8 cellular contexts compared by ENCODE assay signal in genomic region chr14:91494395-91495065, GRCh38. TPM values are rescaled to one million over a fixed set of nuclear protein-coding genes. Genes with fewer than 3 reads are reported as not detected.
DNase-seq lines count a peak whose midpoint lies in the region; ATAC-seq and TF ChIP-seq lines count a peak whose summit lies in the region.
"Not testable (repeated sequence)": the region's sequence is repeated elsewhere in the genome, so short reads cannot be mapped to it uniquely, and the experiment has no call there.

No MANE protein-coding gene starts in this region.

- POLR2A ChIA-PET in CD4-positive, alpha-beta T cell (lab: Charles Lee) = interaction anchor here (1.7 kb wide), 1 partner anchor 15 kb away, joined by 5 read pairs; no protein-coding TSS in a partner anchor
- POLR2A ChIA-PET in OCI-LY7 (lab: Charles Lee) = interaction anchor here (1.0 to 3.1 kb wide), 4 partner anchors 10 to 16 kb away, joined by 3 to 17 read pairs (median 4); partner anchors contain the start of gene PPP4R3A
- POLR2A ChIA-PET in activated CD4-positive, alpha-beta T cell treated with anti-CD3 and anti-CD28 coated beads, Interleukin-2, amount 10 ng/mL, durations not matched to agents 7 days and 5 days (lab: Charles Lee) = interaction anchor here (0.6 kb wide), 1 partner anchor 1165 kb away, joined by 3 read pairs; no protein-coding TSS in a partner anchor

- intact Hi-C loops in CD4-positive, alpha-beta T cell (cut with DNase I, micrococcal nuclease); OCI-LY7 (cut with micrococcal nuclease; ENCODE audit: unreplicated experiment): not testable (repeated sequence)

- CTCF ChIA-PET in CD4-positive, alpha-beta T cell (lab: Charles Lee); OCI-LY7 (lab: Charles Lee; ENCODE audit: unreplicated experiment): not testable (repeated sequence)
- CTCF ChIA-PET in activated CD4-positive, alpha-beta T cell treated with anti-CD3 and anti-CD28 coated beads, Interleukin-2, amount 10 ng/mL, durations not matched to agents 7 days and 5 days (lab: Charles Lee) = interaction anchor here (1.0 to 1.3 kb wide), 2 partner anchors 13 to 417 kb away, joined by 3 read pairs; no protein-coding TSS in a partner anchor

- H3K27ac Mint-ChIP-seq in CD4-positive, alpha-beta T cell = peak overlapping the region; percentile 82
- H3K27ac Mint-ChIP-seq in activated CD4-positive, alpha-beta T cell treated with anti-CD3 and anti-CD28 coated beads, Interleukin-2, amount 10 ng/mL, durations not matched to agents 7 days and 5 days = not testable (repeated sequence)
- H3K27ac Mint-ChIP-seq in activated naive CD4-positive, alpha-beta T cell treated with anti-CD3 and anti-CD28 coated beads, Interleukin-2, amount 50 U/mL, for 72 hours = peak overlapping the region; percentile 60 to 79

- H3K36me3 ChIP-seq in OCI-LY7 (ENCODE audit: insufficient read depth, low read length) = peaks cover 59% of the 10 kb centered on the region

- not testable (repeated sequence) for H3K9me3 Mint-ChIP-seq in CD4-positive, alpha-beta T cell; activated CD4-positive, alpha-beta T cell treated with anti-CD3 and anti-CD28 coated beads, Interleukin-2, amount 10 ng/mL, durations not matched to agents 7 days and 5 days; activated naive CD4-positive, alpha-beta T cell treated with anti-CD3 and anti-CD28 coated beads, Interleukin-2, amount 50 U/mL, for 72 hours

- H3K4me3 ChIP-seq in OCI-LY7 (ENCODE audit: low read depth, low read length, poor library complexity, severe bottlenecking) = peak overlapping the region; percentile 62

- not testable (repeated sequence) for H3K9me3 ChIP-seq in CD4-positive, alpha-beta T cell (ENCODE audit: control insufficient read depth, low read length); OCI-LY7 (ENCODE audit: low read length)

- H2AFZ ChIP-seq in OCI-LY7 (ENCODE audit: low read length) = not testable (repeated sequence)

- H4K20me1 ChIP-seq in OCI-LY7 (ENCODE audit: insufficient read depth, low read length) = peaks cover 31% of the 10 kb centered on the region

- H3K4me2 ChIP-seq in OCI-LY7 (ENCODE audit: low read length) = peak overlapping the region; percentile 88

- H3K9me2 ChIP-seq in OCI-LY7 (ENCODE audit: insufficient read depth, low read length) = not testable (repeated sequence)

- DNase-seq in CD4-positive, alpha-beta T cell; activated naive CD4-positive, alpha-beta T cell treated with anti-CD3 and anti-CD28 coated beads, Interleukin-2, amount 50 U/mL, for 72 hours (ENCODE audit: low spot score in 2 of 2): not testable (repeated sequence)
- DNase-seq in OCI-LY7 (ENCODE audit: low spot score) (peak; percentile 26), kidney tubule cell (ENCODE audit: low spot score) (peak; percentile 23)
- peak; percentile 12 for DNase-seq in activated CD4-positive, alpha-beta T cell treated with anti-CD3 and anti-CD28 coated beads, Interleukin-2, amount 10 ng/mL, durations not matched to agents 7 days and 5 days
- DNase-seq in stimulated activated CD4-positive, alpha-beta T cell treated with anti-CD3 and anti-CD28 coated beads, Interleukin-15, amount 100 ng/mL, for 24 hours = peak; percentile 23

- peak; percentile 50 for ATAC-seq in CD4-positive, alpha-beta T cell (ENCODE audit: poor library complexity)
- ATAC-seq in GM18868 (IDR thresholded peaks at IDR 0.05; ENCODE audit: unreplicated experiment) (peak; percentile 44), HG03378 (IDR thresholded peaks at IDR 0.05; ENCODE audit: unreplicated experiment) (peak; percentile 42)
- ATAC-seq in activated naive CD4-positive, alpha-beta T cell treated with anti-CD3 and anti-CD28 coated beads, Interleukin-2, amount 50 U/mL, for 72 hours = peak; percentile 73 to 87

- H3K4me1 ChIP-seq in OCI-LY7 (ENCODE audit: insufficient read depth, low read length, poor library complexity, severe bottlenecking) = peaks cover 76% of the 10 kb centered on the region

- H3K4me1 Mint-ChIP-seq in CD4-positive, alpha-beta T cell (ENCODE audit: low read depth) = peaks cover 69% of the 10 kb centered on the region
- H3K4me1 Mint-ChIP-seq in activated CD4-positive, alpha-beta T cell treated with anti-CD3 and anti-CD28 coated beads, Interleukin-2, amount 10 ng/mL, durations not matched to agents 7 days and 5 days = peaks cover 56% of the 10 kb centered on the region

- H3K4me3 Mint-ChIP-seq in CD4-positive, alpha-beta T cell = peak overlapping the region; percentile 30
- peak overlapping the region; percentile 40 for H3K4me3 Mint-ChIP-seq in activated CD4-positive, alpha-beta T cell treated with anti-CD3 and anti-CD28 coated beads, Interleukin-2, amount 10 ng/mL, durations not matched to agents 7 days and 5 days

- not testable (repeated sequence) for TF ChIP-seq CTCF in CD4-positive, alpha-beta T cell (IDR thresholded peaks at IDR 0.05); OCI-LY7 (conservative IDR thresholded peaks at IDR 0.05; ENCODE audit: low read length)

- not testable (repeated sequence) for BruUV-seq in OCI-LY7 (replicated peaks; lab: Mats Ljungman, UMichigan)

- not testable (repeated sequence) for H3K27me3 Mint-ChIP-seq in CD4-positive, alpha-beta T cell; activated CD4-positive, alpha-beta T cell treated with anti-CD3 and anti-CD28 coated beads, Interleukin-2, amount 10 ng/mL, durations not matched to agents 7 days and 5 days

- peaks cover 66% of the 10 kb centered on the region for H3K36me3 Mint-ChIP-seq in CD4-positive, alpha-beta T cell (ENCODE audit: low read depth)
- H3K36me3 Mint-ChIP-seq in activated CD4-positive, alpha-beta T cell treated with anti-CD3 and anti-CD28 coated beads, Interleukin-2, amount 10 ng/mL, durations not matched to agents 7 days and 5 days (ENCODE audit: low read depth) = peaks cover 38% of the 10 kb centered on the region
- peaks cover 0 to 11% of the 10 kb centered on the region in 2 donors for H3K36me3 Mint-ChIP-seq in activated naive CD4-positive, alpha-beta T cell treated with anti-CD3 and anti-CD28 coated beads, Interleukin-2, amount 50 U/mL, for 72 hours

- peaks cover 99% of the 10 kb centered on the region for H3K79me2 ChIP-seq in OCI-LY7 (ENCODE audit: insufficient read depth, low read depth, low read length)

- H3K27ac ChIP-seq in CD4-positive, alpha-beta T cell (ENCODE audit: low read depth, low read length) = peak overlapping the region; percentile 18
- peak overlapping the region; percentile 91 for H3K27ac ChIP-seq in OCI-LY7 (ENCODE audit: low read depth, low read length, poor library complexity, severe bottlenecking)

- H3K27me3 ChIP-seq in CD4-positive, alpha-beta T cell (ENCODE audit: control insufficient read depth, insufficient read depth, low read length) = not testable (repeated sequence)

RNA-seq across cellular contexts. Expression of gene PPP4R3A, which starts 15.6 kb away (rescaled TPM):
- 100 to 1,000 TPM; 189 to 205 TPM for total RNA-seq in CD4-positive, alpha-beta T cell
- 80.7 and 84.7 TPM in 2 replicates for total RNA-seq in OCI-LY7 (2014; rRNA removed; shearing (Covaris generic))
- 119 and 120 TPM in 2 replicates for total RNA-seq in OCI-LY7 (2022)
- 100 to 1,000 TPM; 134 to 145 TPM for total RNA-seq in activated CD4-positive, alpha-beta T cell treated with anti-CD3 and anti-CD28 coated beads, Interleukin-2, amount 10 ng/mL, durations not matched to agents 7 days and 5 days
- 100 to 1,000 TPM; 103 to 138 TPM for total RNA-seq in activated naive CD4-positive, alpha-beta T cell treated with anti-CD3 and anti-CD28 coated beads, Interleukin-2, amount 50 U/mL, for 72 hours
